Comparison of ENCODE assay signal across 26 cellular contexts in genomic region chr3:95197661-95198060, GRCh38.
"Had no signal": no experiment of that assay in that cellular context is flagged by ENCODE, and none has a peak within 500 bp of the region (broad histone marks: within the 10 kb centered on the region; RNA-seq: fewer than 3 reads in every experiment).

No MANE protein-coding gene starts in this region.

- H2AFZ ChIP-seq: neural progenitor cell, parathyroid adenoma had no signal

- H3K4me3 ChIP-seq: left lung, lower lobe of right lung, neural progenitor cell, right atrium auricular region, right lobe of liver, smooth muscle cell, tibial nerve, uterus had no signal

- H3K36me3 ChIP-seq: left lung, lower lobe of right lung, neural progenitor cell, neutrophil, right atrium auricular region, right lobe of liver, tibial nerve, uterus had no signal

- H3K79me2 ChIP-seq: parathyroid adenoma had no signal

- ATAC-seq: left cardiac atrium; left lung; lower lobe of right lung; natural killer cell; right lobe of liver; stimulated activated memory B cell treated with anti-CD40 and anti-IgM and Interleukin-4, amounts not matched to agents 10 μg/mL and 1 μg/mL and 100 μg/mL, for 72 hours; stimulated activated naive CD8-positive, alpha-beta T cell treated with anti-CD3 and anti-CD28 coated beads, Interleukin-15, amount 100 ng/mL, for 72 hours had no signal

- H3K27ac ChIP-seq: left lung, lower lobe of right lung, neural progenitor cell, neutrophil, parathyroid adenoma, right atrium auricular region, right lobe of liver, tibial nerve, uterus had no signal

- H3K4me1 ChIP-seq: left lung, lower lobe of right lung, neural progenitor cell, parathyroid adenoma, right atrium auricular region, right lobe of liver, tibial nerve, uterus had no signal

- H3K4me2 ChIP-seq: neural progenitor cell, smooth muscle cell had no signal

- DNase-seq: kidney glomerular epithelial cell; left cardiac atrium; left lung; lower lobe of right lung; mammary epithelial cell; mesendoderm; naive B cell; natural killer cell; nephron progenitor cell; occipital lobe; right lobe of liver; stimulated activated CD4-positive, alpha-beta T cell treated with anti-CD3 and anti-CD28 coated beads, Interleukin-1b, Interleukin-23, amount 100 ng/mL, for 48 hours; stimulated activated CD4-positive, alpha-beta T cell treated with anti-CD3 and anti-CD28 coated beads, Interleukin-2, amount 100 ng/mL, for 48 hours; stimulated activated CD4-positive, alpha-beta T cell treated with anti-CD3 and anti-CD28 coated beads, Interleukin-4, amount 100 ng/mL, for 4 hours; stimulated activated CD8-positive, alpha-beta memory T cell treated with anti-CD3 and anti-CD28 coated beads, Interleukin-4, amount 100 ng/mL, for 48 hours; stimulated activated naive CD4-positive, alpha-beta T cell treated with Interleukin-2 at 50 U/mL for 16 hours; stimulated activated naive CD8-positive, alpha-beta T cell treated with anti-CD3 and anti-CD28 coated beads, Interleukin-15, amount 100 ng/mL, for 72 hours; substantia nigra; uterus had no signal

- H3K27me3 ChIP-seq: left lung, neural progenitor cell, neutrophil, right atrium auricular region, right lobe of liver, tibial nerve, uterus had no signal

- H3K9me3 ChIP-seq: left lung, lower lobe of right lung, neutrophil, right atrium auricular region, right lobe of liver, tibial nerve, uterus had no signal

- H3K9ac ChIP-seq: neural progenitor cell, parathyroid adenoma had no signal
